Comparison of ENCODE assay signal across 8 cellular contexts in the genomic region with DNA sequence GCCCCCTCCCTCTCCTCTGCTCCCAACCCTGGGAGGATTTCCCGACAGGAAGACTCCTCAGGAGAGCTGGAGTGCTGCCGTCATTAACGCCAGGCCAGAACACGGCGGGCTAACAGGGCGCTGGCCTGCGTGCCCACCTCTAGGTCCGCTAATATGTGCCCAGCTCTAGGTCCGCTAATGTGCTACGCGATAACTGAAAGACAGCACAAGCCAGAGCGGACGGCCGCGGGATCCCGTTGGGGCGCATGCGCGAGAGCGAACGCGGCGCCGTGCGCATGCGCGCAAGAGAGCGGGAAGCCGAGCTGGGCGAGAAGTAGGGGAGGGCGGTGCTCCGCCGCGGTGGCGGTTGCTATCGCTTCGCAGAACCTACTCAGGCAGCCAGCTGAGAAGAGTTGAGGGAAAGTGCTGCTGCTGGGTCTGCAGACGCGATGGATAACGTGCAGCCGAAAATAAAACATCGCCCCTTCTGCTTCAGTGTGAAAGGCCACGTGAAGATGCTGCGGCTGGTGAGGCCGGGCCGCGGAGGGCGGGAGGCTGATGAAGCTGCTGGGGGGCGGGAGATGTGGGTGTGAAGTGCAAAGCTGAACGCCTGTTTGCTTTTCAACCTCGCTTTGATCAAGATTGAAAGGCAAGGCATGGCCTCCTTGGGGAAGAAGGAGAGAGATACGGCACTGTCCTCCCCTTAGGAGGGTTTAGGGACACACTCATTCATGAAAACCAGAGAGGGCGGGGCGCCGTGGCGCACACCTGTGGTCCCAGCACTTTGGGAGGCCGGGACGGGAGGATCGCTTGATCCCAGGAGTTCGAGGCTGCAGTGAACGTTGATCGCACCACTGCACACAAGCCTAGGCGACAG. TPM values are rescaled to one million over a fixed set of nuclear protein-coding genes. Genes with fewer than 3 reads are reported as not detected.
DNase-seq lines count a peak whose midpoint lies in the region; ATAC-seq and TF ChIP-seq lines count a peak whose summit lies in the region.

CKLF (plus strand) TSS at position 289 of the 856 bp plus-strand sequence; CDS start at position 429, 140 bp downstream.

- peak within 1 kb of the TSS; percentile 47 to 61 for H3K4me3 ChIP-seq in right atrium auricular region
- H3K4me3 ChIP-seq in urinary bladder (ENCODE audit: low read depth, low read length): peak within 1 kb of the TSS; percentile 39

- intact Hi-C loops in T-helper 2 cell treated with Interferon-gamma antibody and Interleukin-4, amounts not matched to agents 100 ng/mL and 5 ng/mL, for 36 hours (cut with micrococcal nuclease): loop anchor here (1.0 to 5.0 kb wide), 5 partner anchors 8 to 145 kb away; partner anchors contain the start of genes CMTM3 and CMTM4

- DNase-seq in NCI-H1930 (lab: John Stamatoyannopoulos, UW): peak; percentile 49 to 85
- DNase-seq in right atrium auricular region (ENCODE audit: low spot score): peak; percentile 92
- peak; percentile 55 for DNase-seq in pulmonary artery endothelial cell (ENCODE audit: low read depth, low spot score)

- no peaks in the 10 kb centered on the region for H3K27me3 ChIP-seq in right atrium auricular region

- 9% methylated on average over 63 of the region's 63 CpGs for WGBS in urinary bladder

- ATAC-seq in GM18498 (IDR thresholded peaks at IDR 0.05; ENCODE audit: unreplicated experiment) (peak; percentile 79), HG02938 (IDR thresholded peaks at IDR 0.05; ENCODE audit: unreplicated experiment) (peak; percentile 65)

- H3K27ac ChIP-seq in angular gyrus (ENCODE audit: low read depth, low read length) (peak within 1 kb of the TSS; percentile 99), right atrium auricular region (peak within 1 kb of the TSS; percentile 91), urinary bladder (ENCODE audit: low read depth) (peak within 1 kb of the TSS; percentile 77)

- peaks cover 0 to 51% of the 10 kb centered on the region in 2 donors for H3K4me1 ChIP-seq in right atrium auricular region
- H3K4me1 ChIP-seq in urinary bladder (ENCODE audit: insufficient read depth): no peaks in the 10 kb centered on the region

- H3K9me3 ChIP-seq in right atrium auricular region: no peaks in the 10 kb centered on the region

- H3K36me3 ChIP-seq in right atrium auricular region: no peaks in the 10 kb centered on the region
- no peaks in the 10 kb centered on the region for H3K36me3 ChIP-seq in urinary bladder (ENCODE audit: insufficient read depth)

- no peak for TF ChIP-seq CTCF in right atrium auricular region (IDR thresholded peaks at IDR 0.05)

RNA-seq across cellular contexts. Expression of gene CKLF, which starts in this region (rescaled TPM):
- 140 and 144 TPM in 2 replicates for total RNA-seq in T-helper 2 cell treated with Interferon-gamma antibody and Interleukin-4, amounts not matched to agents 100 ng/mL and 5 ng/mL, for 36 hours
- 10 to 100 TPM; 11.5 to 22.5 TPM for total RNA-seq in right atrium auricular region
- 74.6 and 103 TPM in 2 replicates for total RNA-seq in pulmonary artery endothelial cell
- 54.7 TPM for total RNA-seq in urinary bladder
- polyA plus RNA-seq in urinary bladder: 54.9 TPM

Comparison
In these comparisons a context has a peak if more than half of its experiments do, and no peak if none do; other contexts are left out.
1. Peak in every context shown above with its lines: DNase-seq, ATAC-seq, H3K4me3 ChIP-seq and H3K27ac ChIP-seq.